Comparison of ENCODE assay signal across 18 cellular contexts in genomic region chr4:69936566-69936965, GRCh38. TPM values are rescaled to one million over a fixed set of nuclear protein-coding genes. Genes with fewer than 3 reads are reported as not detected.
A peak's percentile ranks its signal among the peaks of the same experiment; 100 is the strongest.
DNase-seq lines count a peak whose midpoint lies in the region; FAIRE-seq and TF ChIP-seq lines count a peak whose summit lies in the region.
"Had no signal": no experiment of that assay in that cellular context is flagged by ENCODE, and none has a peak within 500 bp of the region (broad histone marks: within the 10 kb centered on the region; RNA-seq: fewer than 3 reads in every experiment).

No MANE protein-coding gene starts in this region.

- no peak overlapping the region for H3K4me2 ChIP-seq in OCI-LY7 (ENCODE audit: low read length)

- no peaks in the 10 kb centered on the region for H3K36me3 ChIP-seq in bronchial epithelial cell (ENCODE audit: control insufficient read depth, insufficient read depth, low read length)
- H3K36me3 ChIP-seq in sigmoid colon, result no peaks in the 10 kb centered on the region
- no peaks in the 10 kb centered on the region for H3K36me3 ChIP-seq in OCI-LY7 (ENCODE audit: insufficient read depth, low read length)
- H3K36me3 ChIP-seq: SJCRH30 had no signal

- CTCF ChIA-PET in OCI-LY7 (lab: Charles Lee; ENCODE audit: unreplicated experiment), result no interaction called here

- no peak for TF ChIP-seq POLR2A in sigmoid colon (IDR thresholded peaks at IDR 0.05)

- TF ChIP-seq CTCF in bronchial epithelial cell (IDR thresholded peaks at IDR 0.05; ENCODE audit: insufficient read depth, low read length, severe bottlenecking) (no peak), fibroblast of mammary gland (conservative IDR thresholded peaks at IDR 0.05; ENCODE audit: control insufficient read depth, insufficient read depth, low read depth, low read length) (no peak), sigmoid colon (IDR thresholded peaks at IDR 0.05) (no peak), OCI-LY7 (conservative IDR thresholded peaks at IDR 0.05; ENCODE audit: low read length) (no peak)

- H3K4me1 ChIP-seq in sigmoid colon, result no peaks in the 10 kb centered on the region
- H3K4me1 ChIP-seq in OCI-LY7 (ENCODE audit: insufficient read depth, low read length, poor library complexity, severe bottlenecking), result no peaks in the 10 kb centered on the region
- H3K4me1 ChIP-seq: SJCRH30 had no signal

- POLR2A ChIA-PET in OCI-LY7 (lab: Charles Lee), result no interaction called here

- intact Hi-C loops in sigmoid colon (cut with DNase I) (no loop called here), OCI-LY7 (cut with micrococcal nuclease; ENCODE audit: unreplicated experiment) (no loop called here)

- H3K27me3 ChIP-seq in bronchial epithelial cell (ENCODE audit: control insufficient read depth, insufficient read depth, low read length), result no peaks in the 10 kb centered on the region
- H3K27me3 ChIP-seq in sigmoid colon, result no peaks in the 10 kb centered on the region
- H3K27me3 ChIP-seq: SJCRH30 had no signal

- no TSS peak for BruUV-seq in OCI-LY7 (replicated peaks; lab: Mats Ljungman, UMichigan)

- H3K9me2 ChIP-seq in OCI-LY7 (ENCODE audit: insufficient read depth, low read length), result no peaks in the 10 kb centered on the region

- DNase-seq in NCI-H226 (peak; percentile 2), bronchial epithelial cell (ENCODE audit: low read depth) (peak; percentile 39), fibroblast of mammary gland (ENCODE audit: low read depth) (peak; percentile 26), skeletal muscle cell (ENCODE audit: low read depth) (peak; percentile 12), mesenteric fat pad (ENCODE audit: low spot score) (no peak), sigmoid colon (no peak), OCI-LY7 (ENCODE audit: low spot score) (no peak)
- DNase-seq: ACHN, AML-193, GDM1, KG1, NCI-H1417 treated with DMSO at 0.1 percent for 48 hours, NCI-H187 treated with DMSO at 0.1 percent for 48 hours, NCI-H345, NCI-H524 treated with DMSO at 0.1 percent for 48 hours, SJCRH30 had no signal

- H4K20me1 ChIP-seq in OCI-LY7 (ENCODE audit: insufficient read depth, low read length), result no peaks in the 10 kb centered on the region

- H3K27ac ChIP-seq in sigmoid colon, result no peak overlapping the region
- no peak overlapping the region for H3K27ac ChIP-seq in OCI-LY7 (ENCODE audit: low read depth, low read length, poor library complexity, severe bottlenecking)
- H3K27ac ChIP-seq: C4-2B, SJCRH30 had no signal

- H3K4me3 ChIP-seq in bronchial epithelial cell (ENCODE audit: low read depth, low read length) (no peak overlapping the region), fibroblast of mammary gland (ENCODE audit: control insufficient read depth, low read depth, low read length) (no peak overlapping the region), skeletal muscle cell (ENCODE audit: low read depth, low read length) (no peak overlapping the region), sigmoid colon (no peak overlapping the region), OCI-LY7 (ENCODE audit: low read depth, low read length, poor library complexity, severe bottlenecking) (no peak overlapping the region)
- H3K4me3 ChIP-seq: SJCRH30 had no signal

- H3K9me3 ChIP-seq in sigmoid colon (no peaks in the 10 kb centered on the region), OCI-LY7 (ENCODE audit: low read length) (no peaks in the 10 kb centered on the region)
- H3K9me3 ChIP-seq: SJCRH30 had no signal

- FAIRE-seq in bronchial epithelial cell (lab: Jason Lieb, UNC), result no peak
- FAIRE-seq: H54 had no signal

- H2AFZ ChIP-seq in OCI-LY7 (ENCODE audit: low read length), result no peak overlapping the region

- H3K79me2 ChIP-seq in OCI-LY7 (ENCODE audit: insufficient read depth, low read depth, low read length), result no peaks in the 10 kb centered on the region

- TF ChIP-seq EP300 in sigmoid colon (IDR thresholded peaks at IDR 0.05), result no peak

RNA-seq across cellular contexts. Expression of gene CSN1S1, which starts 5.7 kb away (rescaled TPM):
- total RNA-seq in bronchial epithelial cell, result not detected in 2 replicates
- total RNA-seq in mesenteric fat pad, result 32.3 TPM
- total RNA-seq in sigmoid colon, result not detected
- polyA plus RNA-seq in sigmoid colon, result under 1 TPM in 1 of 3 donors, not detected in 2; 0.20 TPM
- not detected in 2 replicates for total RNA-seq in OCI-LY7 (2014; rRNA removed; shearing (Covaris generic))
- total RNA-seq in OCI-LY7 (2022), result not detected in 2 replicates
- total RNA-seq: SJCRH30 had no signal

RNA-seq across cellular contexts. Expression of gene CSN2, which starts 29.0 kb away (rescaled TPM):
- total RNA-seq in bronchial epithelial cell, result not detected in 2 replicates
- not detected for total RNA-seq in mesenteric fat pad
- total RNA-seq in sigmoid colon, result 1 to 10 TPM in 1 of 4 donors, not detected in 3; 1.1 TPM
- polyA plus RNA-seq in sigmoid colon, result under 1 TPM in 1 of 3 donors, not detected in 2; 0.25 TPM
- total RNA-seq in OCI-LY7 (2014; rRNA removed; shearing (Covaris generic)), result not detected in 2 replicates
- not detected in 2 replicates for total RNA-seq in OCI-LY7 (2022)
- total RNA-seq: SJCRH30 had no signal

RNA-seq across cellular contexts. Expression of gene STATH, which starts 59.2 kb away (rescaled TPM):
- not detected in 2 replicates for total RNA-seq in bronchial epithelial cell
- not detected for total RNA-seq in mesenteric fat pad
- total RNA-seq in sigmoid colon, result not detected
- not detected for polyA plus RNA-seq in sigmoid colon
- total RNA-seq in OCI-LY7 (2014; rRNA removed; shearing (Covaris generic)), result not detected in 2 replicates
- not detected in 2 replicates for total RNA-seq in OCI-LY7 (2022)

Comparison
In these comparisons a context has a peak if more than half of its experiments do, and no peak if none do; other contexts are left out.
1. DNase-seq: peak in NCI-H226 (single experiment), bronchial epithelial cell (single experiment), fibroblast of mammary gland (single experiment) and skeletal muscle cell (single experiment); none in mesenteric fat pad (single experiment), sigmoid colon (single experiment) and OCI-LY7 (single experiment).
2. RNA of gene CSN1S1, which starts 5.7 kb away (total RNA-seq): 32.3 TPM in mesenteric fat pad (single experiment); not detected in bronchial epithelial cell, not detected in sigmoid colon and not detected in OCI-LY7; every median in the first group is over 10 times any median in the second.